In genomic region chr3:143810866-143811265, GRCh38 we compare ENCODE assay signal across 21 cellular contexts. TPM values are rescaled to one million over a fixed set of nuclear protein-coding genes. Genes with fewer than 3 reads are reported as not detected.
DNase-seq lines count a peak whose midpoint lies in the region; ATAC-seq, FAIRE-seq and TF ChIP-seq lines count a peak whose summit lies in the region.
"Had no signal": no experiment of that assay in that cellular context is flagged by ENCODE, and none has a peak within 500 bp of the region (broad histone marks: within the 10 kb centered on the region; RNA-seq: fewer than 3 reads in every experiment).

No MANE protein-coding gene starts in this region.

- no peaks in the 10 kb centered on the region for H3F3A ChIP-seq in neural cell (ENCODE audit: insufficient read depth, low read length, poor library complexity, severe bottlenecking)

- ATAC-seq in HG02623 (IDR thresholded peaks at IDR 0.05; ENCODE audit: unreplicated experiment): peak; percentile 49
- peak; percentile 65 for ATAC-seq in activated B cell treated with CpG ODN at 0.5 μM for 24 hours (ENCODE audit: low read depth)
- no peak for ATAC-seq in right lobe of liver
- ATAC-seq: naive thymus-derived CD4-positive, alpha-beta T cell had no signal

- CTCF ChIA-PET in activated B cell treated with CpG ODN at 0.5 μM for 24 hours (lab: Charles Lee): interaction anchor here (0.6 kb wide), 1 partner anchor 35 kb away, joined by 3 read pairs; no protein-coding TSS in a partner anchor

- H4K20me1 ChIP-seq in neural cell (ENCODE audit: insufficient read depth): no peaks in the 10 kb centered on the region

- H2AFZ ChIP-seq in neural cell (ENCODE audit: low read depth, low read length): no peak overlapping the region

- H3K36me3 Mint-ChIP-seq in activated B cell treated with CpG ODN at 0.5 μM for 24 hours (ENCODE audit: low read depth) (no peaks in the 10 kb centered on the region), endodermal cell (ENCODE audit: low read depth) (no peaks in the 10 kb centered on the region)

- peak; percentile 38 for FAIRE-seq in GM12891 (lab: Jason Lieb, UNC)
- FAIRE-seq in urothelium cell line (lab: Jason Lieb, UNC): no peak

- no peak for DNase-seq in GM12891 (ENCODE audit: insufficient read length, low spot score)
- no peak for DNase-seq in activated B cell treated with CpG ODN at 0.5 μM for 24 hours
- DNase-seq in right lobe of liver: no peak
- no peak for DNase-seq in endodermal cell
- DNase-seq in urothelium cell line (ENCODE audit: low spot score): no peak
- no peak for DNase-seq in substantia nigra (lab: John Stamatoyannopoulos, UW)
- DNase-seq: ACHN; CD4-positive, CD25-positive, alpha-beta regulatory T cell; cerebellar nuclear complex; DMS 273 treated with DMSO at 0.1 percent for 48 hours; MG63; naive thymus-derived CD4-positive, alpha-beta T cell; NCI-H1436 treated with DMSO at 0.1 percent for 48 hours; NCI-H510A treated with DMSO at 0.1 percent for 48 hours; retina; stimulated activated CD4-positive, alpha-beta T cell treated with anti-CD3 and anti-CD28 coated beads, Interleukin-4, amount 100 ng/mL, for 4 hours had no signal

- TF ChIP-seq EP300 in neural cell (conservative IDR thresholded peaks at IDR 0.05; ENCODE audit: poor library complexity, severe bottlenecking): no peak

- no peaks in the 10 kb centered on the region for H3K4me1 ChIP-seq in right lobe of liver
- H3K4me1 ChIP-seq in endodermal cell (ENCODE audit: control insufficient read depth, insufficient read depth, low read length): no peaks in the 10 kb centered on the region

- H3K9me2 ChIP-seq in neural cell (ENCODE audit: insufficient read depth, low read length): no peaks in the 10 kb centered on the region

- TF ChIP-seq CTCF in activated B cell treated with CpG ODN at 0.5 μM for 24 hours (IDR thresholded peaks at IDR 0.05): no peak
- no peak for TF ChIP-seq CTCF in neural cell (IDR thresholded peaks at IDR 0.05; ENCODE audit: poor library complexity, severe bottlenecking)
- no peak for TF ChIP-seq CTCF in right lobe of liver (IDR thresholded peaks at IDR 0.05)
- TF ChIP-seq CTCF in endodermal cell (conservative IDR thresholded peaks at IDR 0.05): no peak

- WGBS in right lobe of liver (ENCODE audit: insufficient coverage, low coverage, low lambda C conversion rate, missing lambda C conversion rate): 53% methylated on average over 3 of the region's 3 CpGs
- 92 to 93% methylated on average over 2 to 3 of the region's 3 CpGs for WGBS in endodermal cell (ENCODE audit: insufficient coverage in 1 of 2, insufficient read length in 1 of 2), 2 experiments

- peak overlapping the region; percentile 14 for H3K27ac Mint-ChIP-seq in activated B cell treated with CpG ODN at 0.5 μM for 24 hours
- H3K27ac Mint-ChIP-seq in endodermal cell: no peak overlapping the region
- H3K27ac Mint-ChIP-seq: activated naive CD8-positive, alpha-beta T cell; CD4-positive, CD25-positive, alpha-beta regulatory T cell; naive thymus-derived CD4-positive, alpha-beta T cell; T-helper 1 cell treated with Interleukin-12 subunit alpha and Interleukin-12 subunit beta and Interleukin-4 antibody, amounts not matched to agents 30 μg/mL and 1 μg/mL, for 36 hours had no signal

- TF ChIP-seq POLR2A in GM12891 (IDR thresholded peaks at IDR 0.05; ENCODE audit: low read depth, low read length): no peak
- TF ChIP-seq POLR2A in right lobe of liver (IDR thresholded peaks at IDR 0.05): no peak

- H3K9me3 Mint-ChIP-seq in activated B cell treated with CpG ODN at 0.5 μM for 24 hours: peaks cover 2% of the 10 kb centered on the region
- no peaks in the 10 kb centered on the region for H3K9me3 Mint-ChIP-seq in endodermal cell
- H3K9me3 Mint-ChIP-seq: T-helper 1 cell treated with Interleukin-12 subunit alpha and Interleukin-12 subunit beta and Interleukin-4 antibody, amounts not matched to agents 30 μg/mL and 1 μg/mL, for 36 hours had no signal

- H3K4me1 Mint-ChIP-seq in activated B cell treated with CpG ODN at 0.5 μM for 24 hours (peaks cover 55% of the 10 kb centered on the region), endodermal cell (peaks cover 10% of the 10 kb centered on the region)

- H3K27ac ChIP-seq in neural cell (ENCODE audit: low read length) (peak overlapping the region; percentile 6), right lobe of liver (no peak overlapping the region), endodermal cell (ENCODE audit: low read depth, low read length) (no peak overlapping the region), substantia nigra (ENCODE audit: low read depth, low read length, poor library complexity, severe bottlenecking) (no peak overlapping the region)
- H3K27ac ChIP-seq: GM23248 had no signal

- H3K27me3 Mint-ChIP-seq in activated B cell treated with CpG ODN at 0.5 μM for 24 hours: no peaks in the 10 kb centered on the region
- H3K27me3 Mint-ChIP-seq in endodermal cell (ENCODE audit: insufficient read depth): no peaks in the 10 kb centered on the region
- H3K27me3 Mint-ChIP-seq: activated naive CD8-positive, alpha-beta T cell; CD4-positive, CD25-positive, alpha-beta regulatory T cell; naive thymus-derived CD4-positive, alpha-beta T cell had no signal

- H3K9ac ChIP-seq in neural cell (ENCODE audit: low read length) (no peak overlapping the region), endodermal cell (ENCODE audit: extremely low read depth, low read length, poor library complexity, severe bottlenecking) (no peak overlapping the region)
- H3K9ac ChIP-seq: GM23248 had no signal

- H3K36me3 ChIP-seq in neural cell (ENCODE audit: insufficient read depth, low read length): no peaks in the 10 kb centered on the region
- H3K36me3 ChIP-seq in right lobe of liver: no peaks in the 10 kb centered on the region
- no peaks in the 10 kb centered on the region for H3K36me3 ChIP-seq in endodermal cell (ENCODE audit: control insufficient read depth, insufficient read depth, low read length)
- H3K36me3 ChIP-seq: MG63 had no signal

- no peaks in the 10 kb centered on the region for H3K27me3 ChIP-seq in neural cell (ENCODE audit: insufficient read depth, low read depth, low read length)
- no peaks in the 10 kb centered on the region for H3K27me3 ChIP-seq in right lobe of liver
- no peaks in the 10 kb centered on the region for H3K27me3 ChIP-seq in endodermal cell (ENCODE audit: control insufficient read depth, insufficient read depth, low read length, poor library complexity, severe bottlenecking)
- H3K27me3 ChIP-seq: MG63 had no signal

- no peak for TF ChIP-seq RAD21 in neural cell (conservative IDR thresholded peaks at IDR 0.05)

- H3K9me3 ChIP-seq in neural cell (ENCODE audit: low read length): no peaks in the 10 kb centered on the region
- no peaks in the 10 kb centered on the region for H3K9me3 ChIP-seq in right lobe of liver
- H3K9me3 ChIP-seq in endodermal cell (ENCODE audit: control insufficient read depth, low read length): no peaks in the 10 kb centered on the region
- H3K9me3 ChIP-seq: MG63 had no signal

- H3K4me3 ChIP-seq in neural cell (ENCODE audit: low read length) (no peak overlapping the region), right lobe of liver (no peak overlapping the region), endodermal cell (ENCODE audit: low read length) (no peak overlapping the region)
- H3K4me3 ChIP-seq: GM23248, MG63 had no signal

- no peaks in the 10 kb centered on the region for H3K79me2 ChIP-seq in neural cell (replicated peaks; ENCODE audit: insufficient read depth, low read length)

- intact Hi-C loops in activated B cell treated with CpG ODN at 0.5 μM for 24 hours (cut with micrococcal nuclease): no loop called here
- intact Hi-C loops in right lobe of liver (cut with DNase I): no loop called here

- POLR2A ChIA-PET in activated B cell treated with CpG ODN at 0.5 μM for 24 hours (lab: Charles Lee): interaction anchor here (1.0 to 1.2 kb wide), 2 partner anchors 15 to 161 kb away, joined by 3 to 6 read pairs; partner anchors contain the start of gene DIPK2A

- H3K4me2 ChIP-seq in neural cell (ENCODE audit: low read length): no peak overlapping the region

- H3K4me3 Mint-ChIP-seq in activated B cell treated with CpG ODN at 0.5 μM for 24 hours (peak overlapping the region; percentile 49), endodermal cell (no peak overlapping the region)
- H3K4me3 Mint-ChIP-seq: activated naive CD8-positive, alpha-beta T cell; CD4-positive, CD25-positive, alpha-beta regulatory T cell; naive thymus-derived CD4-positive, alpha-beta T cell; T-helper 1 cell treated with Interleukin-12 subunit alpha and Interleukin-12 subunit beta and Interleukin-4 antibody, amounts not matched to agents 30 μg/mL and 1 μg/mL, for 36 hours had no signal

TF ChIP-seq in GM12891, 5 proteins besides CTCF, POLR2A, EP300 and RAD21:
- TF ChIP-seq POLR2AphosphoS5 (IDR thresholded peaks at IDR 0.05; ENCODE audit: low read depth, low read length): no peak
- TF ChIP-seq PAX5 (IDR thresholded peaks at IDR 0.05; ENCODE audit: insufficient read depth, low read length, severe bottlenecking): no peak
- no peak for TF ChIP-seq SPI1 (IDR thresholded peaks at IDR 0.05; ENCODE audit: low read depth, low read length)
- TF ChIP-seq TAF1 (IDR thresholded peaks at IDR 0.05; ENCODE audit: low read depth, low read length): no peak
- no peak for TF ChIP-seq POU2F2 (IDR thresholded peaks at IDR 0.05; ENCODE audit: low read depth, low read length)

TF ChIP-seq in neural cell, 6 proteins besides CTCF, POLR2A, EP300 and RAD21 (continues in another document):
- no peak for TF ChIP-seq EZH2 (IDR thresholded peaks at IDR 0.05; ENCODE audit: borderline replicate concordance, insufficient read depth, low read length, poor library complexity, severe bottlenecking)

RNA-seq across cellular contexts. Expression of gene SLC9A9, which starts 37.4 kb away (rescaled TPM):
- polyA plus RNA-seq in GM12891 (2012; ENCODE audit: low read depth, missing spikeins): 12.8 TPM
- 9.0 and 9.4 TPM in 2 replicates for total RNA-seq in activated B cell treated with CpG ODN at 0.5 μM for 24 hours
- polyA plus RNA-seq in neural cell: 0.22 and 0.54 TPM in 2 replicates
- polyA minus RNA-seq in neural cell: 0.73 and 1.0 TPM in 2 replicates
- total RNA-seq in right lobe of liver: 1 to 10 TPM; 1.3 to 6.3 (median 3.0) TPM
- total RNA-seq in endodermal cell: 1 to 10 TPM; 1.3 to 3.7 TPM
- 1.5 TPM for polyA plus RNA-seq in endodermal cell (2013, experiment 1 of 2)
- 1.9 TPM for polyA plus RNA-seq in endodermal cell (2013, experiment 2 of 2)

Comparison
In these comparisons a context has a peak if more than half of its experiments do, and no peak if none do; other contexts are left out.
1. ATAC-seq: peak in HG02623 (single experiment) and activated B cell treated with CpG ODN at 0.5 μM for 24 hours (single experiment); none in right lobe of liver (0 of 4).